30 cellular contexts compared by ENCODE assay signal in genomic region chr2:238341536-238341935, GRCh38.
"Had no signal": no experiment of that assay in that cellular context is flagged by ENCODE, and none has a peak within 500 bp of the region (broad histone marks: within the 10 kb centered on the region; RNA-seq: fewer than 3 reads in every experiment).

No MANE protein-coding gene starts in this region.

- DNase-seq: naive B cell; naive thymus-derived CD8-positive, alpha-beta T cell; nephron progenitor cell; nucleus accumbens; pancreas; retina; right cardiac atrium; right lobe of liver; sigmoid colon; spleen; stimulated activated CD4-positive, alpha-beta T cell treated with anti-CD3 and anti-CD28 coated beads, Interleukin-12 subunit alpha, Interleukin-12 subunit beta, amount 100 ng/mL, for 4 hours; stimulated activated CD4-positive, alpha-beta T cell treated with anti-CD3 and anti-CD28 coated beads, Interleukin-1b, Interleukin-23, amount 100 ng/mL, for 48 hours; stimulated activated CD4-positive, alpha-beta T cell treated with anti-CD3 and anti-CD28 coated beads, Interleukin-4, amount 100 ng/mL, for 1 hour; stimulated activated CD4-positive, alpha-beta T cell treated with anti-CD3 and anti-CD28 coated beads, Interleukin-4, amount 100 ng/mL, for 4 hours; stimulated activated CD8-positive, alpha-beta memory T cell treated with anti-CD3 and anti-CD28 coated beads, Interleukin-4, amount 100 ng/mL, for 48 hours; stimulated activated naive CD4-positive, alpha-beta T cell; stimulated activated naive CD8-positive, alpha-beta T cell treated with anti-CD3 and anti-CD28 coated beads, Interleukin-15, amount 100 ng/mL, for 72 hours; stimulated activated naive CD8-positive, alpha-beta T cell treated with anti-CD3 and anti-CD28 coated beads, Interleukin-15, Interleukin-2, amounts not matched to agents 100 U/mL and 50 U/mL, for 24 hours; thyroid gland; trophoblast cell; upper lobe of left lung had no signal

- H3K27me3 ChIP-seq: neutrophil, pancreas, right lobe of liver, sigmoid colon, spleen, thyroid gland, tibial nerve, upper lobe of left lung, vagina had no signal

- ATAC-seq: naive thymus-derived CD8-positive, alpha-beta T cell; natural killer cell treated with Interleukin-12 subunit alpha and Interleukin-12 subunit beta and Interleukin-15 and Interleukin-18, amount 100 ng/mL, for 72 hours; pancreas; right cardiac atrium; right lobe of liver; stimulated activated memory B cell treated with anti-CD40 and anti-IgM and Interleukin-4, amounts not matched to agents 10 μg/mL and 1 μg/mL and 100 μg/mL, for 72 hours; stimulated activated naive CD8-positive, alpha-beta T cell treated with anti-CD3 and anti-CD28 coated beads, Interleukin-15, amount 100 ng/mL, for 72 hours; stimulated activated naive CD8-positive, alpha-beta T cell treated with anti-CD3 and anti-CD28 coated beads, Interleukin-15, Interleukin-2, amounts not matched to agents 100 U/mL and 50 U/mL, for 24 hours had no signal

- H3K36me3 ChIP-seq: neutrophil, pancreas, prostate gland, thyroid gland had no signal

- H3K4me3 ChIP-seq: pancreas, prostate gland, right lobe of liver, sigmoid colon, smooth muscle cell, spleen, thoracic aorta, thyroid gland, tibial nerve, upper lobe of left lung, vagina had no signal

- H3K9me3 ChIP-seq: neutrophil, pancreas, prostate gland, right lobe of liver, sigmoid colon, spleen, thoracic aorta, thyroid gland, tibial nerve, upper lobe of left lung, vagina had no signal

- FAIRE-seq: pancreas, urothelium cell line had no signal

- H3K27ac ChIP-seq: neutrophil, pancreas, prostate gland, right lobe of liver, sigmoid colon, spleen, thoracic aorta, thyroid gland, upper lobe of left lung, vagina had no signal

- H3K4me2 ChIP-seq: smooth muscle cell had no signal

- H3K4me1 ChIP-seq: pancreas, prostate gland, right lobe of liver, sigmoid colon, spleen, upper lobe of left lung, vagina had no signal
